Comparison of ENCODE assay signal across 19 cellular contexts in genomic region chr10:78903351-78903940, GRCh38.
"Had no signal": no experiment of that assay in that cellular context is flagged by ENCODE, and none has a peak within 500 bp of the region (broad histone marks: within the 10 kb centered on the region; RNA-seq: fewer than 3 reads in every experiment).

No MANE protein-coding gene starts in this region.

- H3K4me3 Mint-ChIP-seq: naive thymus-derived CD4-positive, alpha-beta T cell; stimulated activated effector memory CD8-positive, alpha-beta T cell treated with anti-CD3 and anti-CD28 coated beads, Interleukin-12 subunit alpha, Interleukin-12 subunit beta, amount 100 ng/mL, for 72 hours; T-helper 2 cell treated with Interferon-gamma antibody and Interleukin-4, amounts not matched to agents 5 μg/mL and 100 μg/mL, for 36 hours had no signal

- H3K4me3 ChIP-seq: gastroesophageal sphincter, mucosa of descending colon, prostate gland, spleen, tibial nerve had no signal

- H3K9me3 ChIP-seq: gastroesophageal sphincter, mucosa of descending colon, neutrophil, prostate gland, tibial nerve had no signal

- H3K4me1 Mint-ChIP-seq: stimulated activated effector memory CD8-positive, alpha-beta T cell treated with anti-CD3 and anti-CD28 coated beads, Interleukin-12 subunit alpha, Interleukin-12 subunit beta, amount 100 ng/mL, for 72 hours had no signal

- H3K36me3 Mint-ChIP-seq: naive thymus-derived CD4-positive, alpha-beta T cell; stimulated activated effector memory CD8-positive, alpha-beta T cell treated with anti-CD3 and anti-CD28 coated beads, Interleukin-12 subunit alpha, Interleukin-12 subunit beta, amount 100 ng/mL, for 72 hours had no signal

- H3K36me3 ChIP-seq: brain microvascular endothelial cell, gastroesophageal sphincter, neutrophil, prostate gland, spleen, tibial nerve had no signal

- H3K27ac ChIP-seq: brain microvascular endothelial cell, gastroesophageal sphincter, neutrophil, prostate gland, spleen, tibial nerve had no signal

- H3K27me3 Mint-ChIP-seq: naive thymus-derived CD4-positive, alpha-beta T cell had no signal

- H3K9me3 Mint-ChIP-seq: naive thymus-derived CD4-positive, alpha-beta T cell; stimulated activated effector memory CD8-positive, alpha-beta T cell treated with anti-CD3 and anti-CD28 coated beads, Interleukin-12 subunit alpha, Interleukin-12 subunit beta, amount 100 ng/mL, for 72 hours; T-helper 2 cell treated with Interferon-gamma antibody and Interleukin-4, amounts not matched to agents 5 μg/mL and 100 μg/mL, for 36 hours had no signal

- H3K4me1 ChIP-seq: prostate gland had no signal

- ATAC-seq: gastroesophageal sphincter; left colon; mucosa of descending colon; naive thymus-derived CD4-positive, alpha-beta T cell; sciatic nerve; stimulated activated effector memory CD8-positive, alpha-beta T cell treated with anti-CD3 and anti-CD28 coated beads, Interleukin-12 subunit alpha, Interleukin-12 subunit beta, amount 100 ng/mL, for 72 hours had no signal

- H3K27me3 ChIP-seq: gastroesophageal sphincter, neutrophil, spleen, tibial nerve had no signal

- DNase-seq: activated naive CD4-positive, alpha-beta T cell; anterior cingulate cortex; brain microvascular endothelial cell; cerebellar nuclear complex; dermis blood vessel endothelial cell; erythroblast; left colon; mammary epithelial cell; mucosa of descending colon; SW 1271 had no signal

- H3K27ac Mint-ChIP-seq: naive thymus-derived CD4-positive, alpha-beta T cell; stimulated activated effector memory CD8-positive, alpha-beta T cell treated with anti-CD3 and anti-CD28 coated beads, Interleukin-12 subunit alpha, Interleukin-12 subunit beta, amount 100 ng/mL, for 72 hours; T-helper 2 cell treated with Interferon-gamma antibody and Interleukin-4, amounts not matched to agents 5 μg/mL and 100 μg/mL, for 36 hours had no signal
